ENCODE assay signal across 12 cellular contexts in the genomic region with DNA sequence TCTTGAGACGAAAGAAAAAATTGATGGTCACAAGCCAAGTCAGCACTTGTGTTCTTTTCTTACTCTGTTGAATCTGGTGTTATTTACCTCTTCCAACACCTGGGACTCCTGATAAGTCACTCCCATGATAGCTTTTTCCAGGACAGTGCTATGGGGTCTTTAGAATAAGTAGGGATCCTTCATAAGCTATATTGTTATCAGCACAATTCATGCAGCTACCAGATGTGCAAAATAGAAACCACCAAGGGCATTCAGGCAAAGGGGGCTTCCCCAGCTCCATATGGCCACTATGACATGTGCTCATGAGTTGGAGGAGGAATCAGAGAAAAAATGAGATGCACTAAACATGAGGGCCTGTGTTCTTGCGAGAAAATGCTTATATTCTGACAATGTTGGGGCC. TPM values are rescaled to one million over a fixed set of nuclear protein-coding genes. Genes with fewer than 3 reads are reported as not detected.
A peak's percentile ranks its signal among the peaks of the same experiment; 100 is the strongest.
DNase-seq lines count a peak whose midpoint lies in the region; ATAC-seq, FAIRE-seq and TF ChIP-seq lines count a peak whose summit lies in the region.
"Had no signal": no experiment of that assay in that cellular context is flagged by ENCODE, and none has a peak within 500 bp of the region (broad histone marks: within the 10 kb centered on the region; RNA-seq: fewer than 3 reads in every experiment).

No MANE protein-coding gene starts in this region.

- H3K4me1 Mint-ChIP-seq in naive thymus-derived CD8-positive, alpha-beta T cell, result peaks cover 61 to 92% (median 89%) of the 10 kb centered on the region in 4 donors

- no peak for TF ChIP-seq POLR2A in GM12891 (IDR thresholded peaks at IDR 0.05; ENCODE audit: low read depth, low read length)

- peak overlapping the region; percentile 27 to 83 (median 78) for H3K4me3 Mint-ChIP-seq in naive thymus-derived CD8-positive, alpha-beta T cell

- DNase-seq in GM12891 (ENCODE audit: insufficient read length, low spot score), result no peak
- DNase-seq in activated T-cell treated with anti-CD3 and anti-CD28 coated beads, Interleukin-2, amount 50 U/mL, for 48 hours, result peak; percentile 42 to 47
- DNase-seq in naive thymus-derived CD8-positive, alpha-beta T cell, result no peak
- DNase-seq in NCI-H2029 (lab: John Stamatoyannopoulos, UW), result no peak
- no peak for DNase-seq in midbrain (lab: John Stamatoyannopoulos, UW)
- DNase-seq in HK-2 (ENCODE audit: unreplicated experiment), result no peak
- DNase-seq: NCI-H446, SHP77, tibial artery had no signal

- ATAC-seq in HG02678 (IDR thresholded peaks at IDR 0.05; ENCODE audit: unreplicated experiment), result peak; percentile 32
- ATAC-seq in naive thymus-derived CD8-positive, alpha-beta T cell, result peak; percentile 7 to 13

- POLR2A ChIA-PET in naive thymus-derived CD8-positive, alpha-beta T cell (lab: Charles Lee), result interaction anchor here (1.0 to 7.5 kb wide), 5 partner anchors 8 to 26 kb away, joined by 3 to 115 read pairs (median 18); partner anchors contain the start of gene SKAP1

- H3K27me3 Mint-ChIP-seq in naive thymus-derived CD8-positive, alpha-beta T cell, result no peaks in the 10 kb centered on the region

- H3K36me3 Mint-ChIP-seq in naive thymus-derived CD8-positive, alpha-beta T cell, result no peaks in the 10 kb centered on the region

- peak; percentile 76 for FAIRE-seq in GM12891 (lab: Jason Lieb, UNC)
- FAIRE-seq: colon had no signal

- H3K27ac Mint-ChIP-seq in naive thymus-derived CD8-positive, alpha-beta T cell, result peak overlapping the region; percentile 85 to 98 (median 96)

- H3K9me3 Mint-ChIP-seq in naive thymus-derived CD8-positive, alpha-beta T cell, result peaks cover 0 to 22% (median 0%) of the 10 kb centered on the region in 9 donors

TF ChIP-seq in GM12891, 5 proteins besides CTCF, POLR2A, EP300 and RAD21:
- TF ChIP-seq PAX5 (IDR thresholded peaks at IDR 0.05; ENCODE audit: insufficient read depth, low read length, severe bottlenecking) (no peak), TAF1 (IDR thresholded peaks at IDR 0.05; ENCODE audit: low read depth, low read length) (no peak), POLR2AphosphoS5 (IDR thresholded peaks at IDR 0.05; ENCODE audit: low read depth, low read length) (no peak), SPI1 (IDR thresholded peaks at IDR 0.05; ENCODE audit: low read depth, low read length) (no peak), POU2F2 (IDR thresholded peaks at IDR 0.05; ENCODE audit: low read depth, low read length) (no peak)

RNA-seq across cellular contexts. Expression of gene SKAP1, which starts 9.5 kb away (rescaled TPM):
- polyA plus RNA-seq in GM12891 (2012; ENCODE audit: low read depth, missing spikeins), result 52.8 TPM
- 10 to 100 TPM; 73.0 to 74.6 TPM for total RNA-seq in naive thymus-derived CD8-positive, alpha-beta T cell
- 100 to 1,000 TPM; 223 to 237 (median 230) TPM for polyA plus RNA-seq in naive thymus-derived CD8-positive, alpha-beta T cell
- total RNA-seq: MCF 10A had no signal

Comparison
In these comparisons a context has a peak if more than half of its experiments do, and no peak if none do; other contexts are left out.
1. DNase-seq: peak in activated T-cell treated with anti-CD3 and anti-CD28 coated beads, Interleukin-2, amount 50 U/mL, for 48 hours (2 of 2); none in GM12891 (single experiment), naive thymus-derived CD8-positive, alpha-beta T cell (0 of 10), NCI-H2029 (single experiment), midbrain (single experiment) and HK-2 (single experiment).